In the genomic region with DNA sequence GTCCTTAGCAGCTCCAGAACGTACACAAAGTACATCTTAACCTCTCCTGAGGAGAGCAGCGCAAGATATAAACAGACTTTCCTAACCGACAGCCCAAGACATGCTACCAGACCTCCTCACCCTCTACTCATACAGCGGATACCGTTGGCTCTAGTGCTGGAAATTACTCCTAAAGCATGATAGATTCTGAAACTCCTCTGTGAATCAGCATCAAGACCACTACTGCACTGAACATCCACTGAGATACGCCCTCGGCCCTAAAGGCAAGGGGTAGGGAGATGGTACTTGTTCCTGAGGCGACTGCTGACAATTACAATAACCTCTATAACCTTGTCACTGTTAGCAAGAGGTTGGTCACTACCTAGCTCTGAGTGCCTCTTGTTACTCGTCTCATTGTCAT, we compare ENCODE assay signal across 26 cellular contexts.
A peak's percentile ranks its signal among the peaks of the same experiment; 100 is the strongest.
DNase-seq lines count a peak whose midpoint lies in the region; ATAC-seq and TF ChIP-seq lines count a peak whose summit lies in the region.
"Had no signal": no experiment of that assay in that cellular context is flagged by ENCODE, and none has a peak within 500 bp of the region (broad histone marks: within the 10 kb centered on the region; RNA-seq: fewer than 3 reads in every experiment).

No MANE protein-coding gene starts in this region.

- no peaks in the 10 kb centered on the region for H3K9me3 ChIP-seq in A673 (ENCODE audit: low read depth, low read length, poor library complexity, severe bottlenecking)
- H3K9me3 ChIP-seq: BLaER1, HAP-1, SJSA1 had no signal

- H3K4me3 Mint-ChIP-seq in activated CD4-positive, alpha-beta T cell treated with anti-CD3 and anti-CD28 coated beads for 36 hours, result no peak overlapping the region
- no peak overlapping the region for H3K4me3 Mint-ChIP-seq in activated T-helper 17 cell treated with anti-CD3 and anti-CD28 coated beads, Interleukin-2, amount 50 U/mL, for 72 hours
- no peak overlapping the region for H3K4me3 Mint-ChIP-seq in stimulated activated effector memory CD8-positive, alpha-beta T cell treated with anti-CD3 and anti-CD28 coated beads, Interleukin-12 subunit alpha, Interleukin-12 subunit beta, amount 100 ng/mL, for 72 hours
- H3K4me3 Mint-ChIP-seq: CD4-positive, CD25-positive, alpha-beta regulatory T cell; GM23338; IgD-negative memory B cell had no signal

- TF ChIP-seq CTCF in A673 (conservative IDR thresholded peaks at IDR 0.05; ENCODE audit: low read depth, low read length), result no peak

- no TSS peak for BruUV-seq in A673 (replicated peaks; lab: Mats Ljungman, UMichigan)

- no peaks in the 10 kb centered on the region for H3K4me1 ChIP-seq in A673 (ENCODE audit: insufficient read depth, low read length, poor library complexity, severe bottlenecking)
- H3K4me1 ChIP-seq: BLaER1, HAP-1, SJSA1 had no signal

- CTCF ChIA-PET in activated CD4-positive, alpha-beta T cell treated with anti-CD3 and anti-CD28 coated beads for 36 hours (lab: Charles Lee), result no interaction called here
- CTCF ChIA-PET in A673 (lab: Charles Lee), result interaction anchor here (1.0 kb wide), 1 partner anchor 16 kb away, joined by 3 read pairs; no protein-coding TSS in a partner anchor

- no peak overlapping the region for H3K4me3 ChIP-seq in A673 (ENCODE audit: low read depth, low read length, poor library complexity, severe bottlenecking)
- H3K4me3 ChIP-seq: BLaER1, GM23338, HAP-1, PC-9, SJSA1 had no signal

- DNase-seq in activated CD4-positive, alpha-beta T cell treated with anti-CD3 and anti-CD28 coated beads for 36 hours, result no peak
- no peak for DNase-seq in activated CD4-positive, alpha-beta T cell treated with anti-CD3 and anti-CD28 coated beads for 4 hours
- DNase-seq in A673 (ENCODE audit: low spot score) (no peak), substantia nigra (lab: John Stamatoyannopoulos, UW) (no peak)
- DNase-seq in stimulated activated effector memory CD8-positive, alpha-beta T cell treated with anti-CD3 and anti-CD28 coated beads, Interleukin-12 subunit alpha, Interleukin-12 subunit beta, amount 100 ng/mL, for 72 hours (ENCODE audit: low spot score in 2 of 2), result no peak
- DNase-seq in stimulated activated CD4-positive, alpha-beta T cell treated with anti-CD3 and anti-CD28 coated beads, Interleukin-12 subunit alpha, Interleukin-12 subunit beta, amount 100 ng/mL, for 4 hours, result no peak
- DNase-seq: 8988T; CD4-positive, CD25-positive, alpha-beta regulatory T cell; NCI-H1048; NCI-H1417; NCI-H1694; NCI-H2081; NCI-H446; NCI-H524 treated with DMSO at 0.1 percent for 48 hours; NCI-H774; NK-92 treated with Interleukin-12 subunit alpha and Interleukin-12 subunit beta, amount 100 ng/mL, for 24 hours; PC-9; Right ventricle myocardium superior; RPMI8226 had no signal

- H3K36me3 ChIP-seq in A673 (ENCODE audit: insufficient read depth, low read length, poor library complexity, severe bottlenecking), result peaks cover 14% of the 10 kb centered on the region
- H3K36me3 ChIP-seq: BLaER1, HAP-1, SJSA1 had no signal

- intact Hi-C loops in activated CD4-positive, alpha-beta T cell treated with anti-CD3 and anti-CD28 coated beads for 36 hours (cut with DNase I, micrococcal nuclease), result no loop called here
- intact Hi-C loops in A673 (cut with micrococcal nuclease; ENCODE audit: unreplicated experiment), result no loop called here

- peak; percentile 51 for ATAC-seq in activated CD4-positive, alpha-beta T cell treated with anti-CD3 and anti-CD28 coated beads for 36 hours
- peak; percentile 74 for ATAC-seq in activated T-helper 17 cell treated with anti-CD3 and anti-CD28 coated beads, Interleukin-2, amount 50 U/mL, for 72 hours (replicated peaks)
- ATAC-seq in stimulated activated effector memory CD8-positive, alpha-beta T cell treated with anti-CD3 and anti-CD28 coated beads, Interleukin-12 subunit alpha, Interleukin-12 subunit beta, amount 100 ng/mL, for 72 hours, result peak; percentile 98
- ATAC-seq in GM19467 (IDR thresholded peaks at IDR 0.05; ENCODE audit: unreplicated experiment), result no peak
- ATAC-seq: GM23338 had no signal

- no peaks in the 10 kb centered on the region for H3K27me3 ChIP-seq in A673 (replicated peaks; ENCODE audit: insufficient read depth, low read depth, low read length, poor library complexity)
- H3K27me3 ChIP-seq: BLaER1, SJSA1 had no signal

- H3K36me3 Mint-ChIP-seq in activated CD4-positive, alpha-beta T cell treated with anti-CD3 and anti-CD28 coated beads for 36 hours (ENCODE audit: low read depth), result no peaks in the 10 kb centered on the region
- peaks cover 4% of the 10 kb centered on the region for H3K36me3 Mint-ChIP-seq in activated T-helper 17 cell treated with anti-CD3 and anti-CD28 coated beads, Interleukin-2, amount 50 U/mL, for 72 hours (ENCODE audit: low read depth)
- H3K36me3 Mint-ChIP-seq in stimulated activated effector memory CD8-positive, alpha-beta T cell treated with anti-CD3 and anti-CD28 coated beads, Interleukin-12 subunit alpha, Interleukin-12 subunit beta, amount 100 ng/mL, for 72 hours, result peaks cover 11% of the 10 kb centered on the region
- H3K36me3 Mint-ChIP-seq: CD4-positive, CD25-positive, alpha-beta regulatory T cell; IgD-negative memory B cell had no signal

- POLR2A ChIA-PET in activated CD4-positive, alpha-beta T cell treated with anti-CD3 and anti-CD28 coated beads for 36 hours (lab: Charles Lee), result no interaction called here
- POLR2A ChIA-PET in A673 (lab: Charles Lee; ENCODE audit: low non-redundant PET), result no interaction called here

- no peaks in the 10 kb centered on the region for H3K4me1 Mint-ChIP-seq in activated CD4-positive, alpha-beta T cell treated with anti-CD3 and anti-CD28 coated beads for 36 hours
- no peaks in the 10 kb centered on the region for H3K4me1 Mint-ChIP-seq in activated T-helper 17 cell treated with anti-CD3 and anti-CD28 coated beads, Interleukin-2, amount 50 U/mL, for 72 hours
- H3K4me1 Mint-ChIP-seq in stimulated activated effector memory CD8-positive, alpha-beta T cell treated with anti-CD3 and anti-CD28 coated beads, Interleukin-12 subunit alpha, Interleukin-12 subunit beta, amount 100 ng/mL, for 72 hours, result no peaks in the 10 kb centered on the region
- H3K4me1 Mint-ChIP-seq: IgD-negative memory B cell had no signal

- H3K27me3 Mint-ChIP-seq in activated CD4-positive, alpha-beta T cell treated with anti-CD3 and anti-CD28 coated beads for 36 hours, result no peaks in the 10 kb centered on the region
- no peaks in the 10 kb centered on the region for H3K27me3 Mint-ChIP-seq in activated T-helper 17 cell treated with anti-CD3 and anti-CD28 coated beads, Interleukin-2, amount 50 U/mL, for 72 hours
- H3K27me3 Mint-ChIP-seq: CD4-positive, CD25-positive, alpha-beta regulatory T cell; IgD-negative memory B cell had no signal

- no peak overlapping the region for H3K27ac Mint-ChIP-seq in activated CD4-positive, alpha-beta T cell treated with anti-CD3 and anti-CD28 coated beads for 36 hours
- H3K27ac Mint-ChIP-seq in activated T-helper 17 cell treated with anti-CD3 and anti-CD28 coated beads, Interleukin-2, amount 50 U/mL, for 72 hours, result no peak overlapping the region
- H3K27ac Mint-ChIP-seq in stimulated activated effector memory CD8-positive, alpha-beta T cell treated with anti-CD3 and anti-CD28 coated beads, Interleukin-12 subunit alpha, Interleukin-12 subunit beta, amount 100 ng/mL, for 72 hours, result no peak overlapping the region
- H3K27ac Mint-ChIP-seq: GM23338, IgD-negative memory B cell had no signal

- no peaks in the 10 kb centered on the region for H3K9me3 Mint-ChIP-seq in activated CD4-positive, alpha-beta T cell treated with anti-CD3 and anti-CD28 coated beads for 36 hours (ENCODE audit: low read depth)
- no peaks in the 10 kb centered on the region for H3K9me3 Mint-ChIP-seq in activated T-helper 17 cell treated with anti-CD3 and anti-CD28 coated beads, Interleukin-2, amount 50 U/mL, for 72 hours
- H3K9me3 Mint-ChIP-seq in stimulated activated effector memory CD8-positive, alpha-beta T cell treated with anti-CD3 and anti-CD28 coated beads, Interleukin-12 subunit alpha, Interleukin-12 subunit beta, amount 100 ng/mL, for 72 hours, result no peaks in the 10 kb centered on the region
- H3K9me3 Mint-ChIP-seq: GM23338 had no signal

- H3K27ac ChIP-seq in A673 (ENCODE audit: low read depth, low read length, poor library complexity, severe bottlenecking) (peak overlapping the region; percentile 11), substantia nigra (ENCODE audit: low read depth, low read length, poor library complexity, severe bottlenecking) (no peak overlapping the region)
- H3K27ac ChIP-seq: BLaER1, PC-9, SJSA1 had no signal
